Comparison of ENCODE assay signal across 8 cellular contexts in the genomic region with DNA sequence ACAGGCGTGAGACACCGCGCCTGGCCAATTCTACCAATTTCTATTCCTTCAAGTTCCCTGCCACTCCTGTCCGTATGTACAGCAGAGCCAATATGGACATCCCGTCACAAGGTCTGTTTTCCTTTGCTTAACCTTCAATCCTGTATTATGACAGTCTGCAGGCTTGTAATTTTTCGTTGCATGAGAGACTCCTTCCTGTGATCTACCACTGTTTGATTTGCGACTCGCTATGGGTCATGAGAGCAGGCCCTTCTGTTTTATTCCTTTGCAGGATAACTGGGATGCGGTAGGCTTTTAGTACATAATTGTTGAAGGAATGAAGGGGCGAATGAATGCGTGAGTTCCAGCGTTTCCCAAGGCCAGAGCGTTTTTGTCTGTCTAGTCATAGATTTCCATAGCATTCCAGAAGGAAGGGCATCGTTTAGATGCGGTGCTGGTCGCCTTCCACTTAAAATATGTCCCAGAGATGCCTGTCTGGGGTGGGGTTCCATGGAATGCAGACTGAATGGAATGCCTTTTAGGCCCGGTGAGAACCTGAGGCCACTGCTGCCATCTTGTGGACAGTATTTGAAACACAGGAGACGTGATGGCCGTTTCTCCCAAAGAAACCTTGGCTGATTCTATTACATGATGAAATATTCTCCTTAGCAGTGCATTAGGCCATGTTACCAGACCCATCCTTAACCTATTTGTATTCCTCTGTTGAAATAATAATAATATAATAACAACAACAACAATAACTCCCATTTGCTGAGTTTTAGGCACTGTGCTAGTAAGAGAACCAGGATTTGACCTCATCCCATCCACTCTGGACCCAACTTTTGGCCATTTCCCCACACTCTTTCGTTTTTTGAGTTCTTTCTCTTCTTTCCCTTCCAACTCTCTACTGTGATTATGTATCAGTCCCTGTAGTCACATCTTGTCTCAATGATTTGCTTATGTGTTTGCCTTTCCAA.
DNase-seq lines count a peak whose midpoint lies in the region; ATAC-seq and TF ChIP-seq lines count a peak whose summit lies in the region.

No MANE protein-coding gene starts in this region.

- H3F3A ChIP-seq in SK-N-SH (replicated peaks; ENCODE audit: insufficient read depth), result no peaks in the 10 kb centered on the region

- no peaks in the 10 kb centered on the region for H4K20me1 ChIP-seq in SK-N-SH (ENCODE audit: insufficient read depth)

- H3K4me2 ChIP-seq in SK-N-SH, result no peak overlapping the region

- no peaks in the 10 kb centered on the region for H3K9me3 ChIP-seq in HUES64 (ENCODE audit: insufficient read depth, low read depth, low read length)
- no peaks in the 10 kb centered on the region for H3K9me3 ChIP-seq in SK-N-SH
- no peaks in the 10 kb centered on the region for H3K9me3 ChIP-seq in right cardiac atrium (ENCODE audit: control insufficient read depth, low read length)

- peak overlapping the region; percentile 46; the same call in 1 of the 2 replicates for H3K9ac ChIP-seq in HUES64 (ENCODE audit: low read depth, low read length)
- no peak overlapping the region for H3K9ac ChIP-seq in SK-N-SH

- intact Hi-C loops in right cardiac atrium (cut with DNase I) (loop anchor here in 3 of 4 donors (2.0 to 10.0 kb wide), 4 partner anchors 164 to 204 kb away; no protein-coding TSS in a partner anchor), sciatic nerve (cut with DNase I) (no loop called here)

- CTCF ChIA-PET in SK-N-SH (lab: Yijun Ruan, JAX), result interaction anchor here (0.6 to 2.6 kb wide), 12 partner anchors 32 to 1622 kb away, joined by 3 to 16 read pairs (median 4); a partner anchor contains a TSS

- ATAC-seq in right cardiac atrium (peak; percentile 72 to 84), sciatic nerve (peak; percentile 91), HG02852 (IDR thresholded peaks at IDR 0.05; ENCODE audit: unreplicated experiment) (no peak), GM19452 (IDR thresholded peaks at IDR 0.05; ENCODE audit: unreplicated experiment) (no peak)

- no peak overlapping the region for H3K4me3 ChIP-seq in HUES64 (ENCODE audit: low read length)
- H3K4me3 ChIP-seq in SK-N-SH (ENCODE audit: low read depth in 2 of 2, low read length in 1 of 2), result no peak overlapping the region; a peak in 1 of 4 replicates
- no peak overlapping the region for H3K4me3 ChIP-seq in right cardiac atrium (ENCODE audit: low read length)

- POLR2A ChIA-PET in SK-N-SH (lab: Yijun Ruan, JAX), result no interaction called here

- peak; percentile 80 for TF ChIP-seq CTCF in SK-N-SH (IDR thresholded peaks at IDR 0.05)

- no peak for TF ChIP-seq EP300 in SK-N-SH (IDR thresholded peaks at IDR 0.05; ENCODE audit: borderline replicate concordance in 1 of 2, low read depth in 1 of 2, low read length in 1 of 2)

- TF ChIP-seq RAD21 in SK-N-SH (IDR thresholded peaks at IDR 0.05; ENCODE audit: low read length), result peak; percentile 89

- H3K9me2 ChIP-seq in SK-N-SH, result no peaks in the 10 kb centered on the region

- H3K27me3 ChIP-seq in HUES64 (ENCODE audit: insufficient read depth, low read length) (no peaks in the 10 kb centered on the region), SK-N-SH (ENCODE audit: insufficient read depth) (no peaks in the 10 kb centered on the region), right cardiac atrium (ENCODE audit: control insufficient read depth, insufficient read depth) (no peaks in the 10 kb centered on the region)

- H3K27ac ChIP-seq in HUES64 (ENCODE audit: low read depth, low read length) (peak overlapping the region; percentile 70), SK-N-SH (ENCODE audit: low read depth in 2 of 2, low read length in 1 of 2) (no peak overlapping the region), right cardiac atrium (ENCODE audit: low read length) (no peak overlapping the region)

- H3K36me3 ChIP-seq in HUES64 (ENCODE audit: insufficient read depth, low read length) (no peaks in the 10 kb centered on the region), SK-N-SH (replicated peaks in 1 of 2; ENCODE audit: control insufficient read depth in 1 of 2, insufficient read depth in 2 of 2, low read length in 1 of 2) (no peaks in the 10 kb centered on the region)

- no peaks in the 10 kb centered on the region for H3K79me2 ChIP-seq in SK-N-SH (ENCODE audit: insufficient read depth)

- peak overlapping the region; percentile 49; the same call in 1 of the 2 replicates for H2AFZ ChIP-seq in SK-N-SH (ENCODE audit: low read depth)

- WGBS in HUES64, result 46% methylated on average over 20 of the region's 20 CpGs
- WGBS in SK-N-SH (ENCODE audit: low lambda C conversion rate), result 52% methylated on average over 20 of the region's 20 CpGs
- WGBS in right cardiac atrium, result 53% methylated on average over 20 of the region's 20 CpGs

- H3K4me1 ChIP-seq in HUES64 (ENCODE audit: insufficient read depth, low read length) (peaks cover 4% of the 10 kb centered on the region; the same call in 1 of the 2 replicates), SK-N-SH (ENCODE audit: control insufficient read depth in 1 of 2, insufficient read depth in 2 of 2, low read depth in 1 of 2, low read length in 1 of 2) (no peaks in the 10 kb centered on the region), right cardiac atrium (ENCODE audit: control insufficient read depth, insufficient read depth, low read length) (no peaks in the 10 kb centered on the region)

- DNase-seq in DMS53 (lab: John Stamatoyannopoulos, UW) (peak; percentile 75), SK-N-SH (peak; percentile 77), amniotic stem cell (lab: John Stamatoyannopoulos, UW) (peak; percentile 60), right cardiac atrium (peak; percentile 60 to 85 (median 74)), sciatic nerve (ENCODE audit: low spot score) (peak; percentile 83)

TF ChIP-seq in SK-N-SH, 30 proteins besides CTCF, POLR2A, EP300 and RAD21:
- TF ChIP-seq GABPA (IDR thresholded peaks at IDR 0.05; ENCODE audit: low read depth), result no peak
- TF ChIP-seq FOSL2 (IDR thresholded peaks at IDR 0.05; ENCODE audit: borderline replicate concordance, low read depth), result no peak
- TF ChIP-seq SMC3 (IDR thresholded peaks at IDR 0.05; ENCODE audit: low read depth, low read length), result peak; percentile 86
- peak; percentile 65; the same call in 1 of the 2 replicates for TF ChIP-seq TEAD4 (IDR thresholded peaks at IDR 0.05; ENCODE audit: borderline replicate concordance, insufficient read depth)
- no peak for TF ChIP-seq NRF1 (IDR thresholded peaks at IDR 0.05; ENCODE audit: low read depth, low read length)

Comparison
In these comparisons a context has a peak if more than half of its experiments do, and no peak if none do; other contexts are left out.
1. ATAC-seq: peak in right cardiac atrium (2 of 2) and sciatic nerve (single experiment); none in HG02852 (single experiment) and GM19452 (single experiment).
2. Peak in every context shown above with its lines, with median percentiles within 50 percentile points of each other: DNase-seq.